1 cellular context compared by ENCODE assay signal in the genomic region with DNA sequence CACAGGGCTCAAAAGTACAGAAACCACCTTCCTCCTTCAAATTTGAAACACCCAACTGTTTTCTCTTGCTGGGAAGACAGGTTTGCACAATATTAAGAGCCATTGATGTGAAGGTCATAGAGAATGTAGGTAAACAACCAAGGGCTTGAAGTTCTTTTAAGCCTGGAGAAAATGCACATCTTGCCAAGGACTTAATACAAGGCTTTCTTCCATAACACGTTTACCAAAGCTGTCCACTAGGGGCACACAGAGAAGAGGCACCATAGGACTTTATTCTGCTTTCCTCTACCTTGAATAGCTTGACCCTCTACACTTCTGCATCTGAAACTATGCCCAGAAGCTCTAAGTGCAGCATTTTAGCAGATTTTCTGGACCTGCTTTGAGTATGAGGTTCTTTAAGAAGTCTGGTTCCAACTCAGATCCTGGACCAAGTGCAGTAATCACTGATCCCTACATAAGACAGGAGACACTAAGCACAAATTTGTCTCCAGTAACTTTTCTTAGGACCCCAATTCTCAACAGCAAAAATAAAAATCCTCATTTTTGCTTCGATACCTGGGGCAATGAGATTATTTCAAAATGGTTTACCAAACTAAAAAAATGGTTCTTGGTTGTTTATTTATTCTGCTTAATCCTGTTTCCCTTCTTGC.
TF ChIP-seq lines count a peak whose summit lies in the region.

No MANE protein-coding gene starts in this region.

TF ChIP-seq in GM23338, 12 proteins besides CTCF, POLR2A, EP300 and RAD21:
- TF ChIP-seq ZNF114 (CRISPR knock-in tag; IDR thresholded peaks at IDR 0.05) = no peak
- TF ChIP-seq, protein P1, sequence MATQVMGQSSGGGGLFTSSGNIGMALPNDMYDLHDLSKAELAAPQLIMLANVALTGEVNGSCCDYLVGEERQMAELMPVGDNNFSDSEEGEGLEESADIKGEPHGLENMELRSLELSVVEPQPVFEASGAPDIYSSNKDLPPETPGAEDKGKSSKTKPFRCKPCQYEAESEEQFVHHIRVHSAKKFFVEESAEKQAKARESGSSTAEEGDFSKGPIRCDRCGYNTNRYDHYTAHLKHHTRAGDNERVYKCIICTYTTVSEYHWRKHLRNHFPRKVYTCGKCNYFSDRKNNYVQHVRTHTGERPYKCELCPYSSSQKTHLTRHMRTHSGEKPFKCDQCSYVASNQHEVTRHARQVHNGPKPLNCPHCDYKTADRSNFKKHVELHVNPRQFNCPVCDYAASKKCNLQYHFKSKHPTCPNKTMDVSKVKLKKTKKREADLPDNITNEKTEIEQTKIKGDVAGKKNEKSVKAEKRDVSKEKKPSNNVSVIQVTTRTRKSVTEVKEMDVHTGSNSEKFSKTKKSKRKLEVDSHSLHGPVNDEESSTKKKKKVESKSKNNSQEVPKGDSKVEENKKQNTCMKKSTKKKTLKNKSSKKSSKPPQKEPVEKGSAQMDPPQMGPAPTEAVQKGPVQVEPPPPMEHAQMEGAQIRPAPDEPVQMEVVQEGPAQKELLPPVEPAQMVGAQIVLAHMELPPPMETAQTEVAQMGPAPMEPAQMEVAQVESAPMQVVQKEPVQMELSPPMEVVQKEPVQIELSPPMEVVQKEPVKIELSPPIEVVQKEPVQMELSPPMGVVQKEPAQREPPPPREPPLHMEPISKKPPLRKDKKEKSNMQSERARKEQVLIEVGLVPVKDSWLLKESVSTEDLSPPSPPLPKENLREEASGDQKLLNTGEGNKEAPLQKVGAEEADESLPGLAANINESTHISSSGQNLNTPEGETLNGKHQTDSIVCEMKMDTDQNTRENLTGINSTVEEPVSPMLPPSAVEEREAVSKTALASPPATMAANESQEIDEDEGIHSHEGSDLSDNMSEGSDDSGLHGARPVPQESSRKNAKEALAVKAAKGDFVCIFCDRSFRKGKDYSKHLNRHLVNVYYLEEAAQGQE (IDR thresholded peaks at IDR 0.05; ENCODE audit: unreplicated experiment) = no peak
- no peak for TF ChIP-seq CREB1 (CRISPR knock-in tag; IDR thresholded peaks at IDR 0.05; ENCODE audit: low read depth)
- no peak for TF ChIP-seq EZH2 (IDR thresholded peaks at IDR 0.05; ENCODE audit: low read depth, unreplicated experiment)
- no peak for TF ChIP-seq EZH2phosphoT487 (IDR thresholded peaks at IDR 0.05; ENCODE audit: unreplicated experiment)
- TF ChIP-seq, protein P2, sequence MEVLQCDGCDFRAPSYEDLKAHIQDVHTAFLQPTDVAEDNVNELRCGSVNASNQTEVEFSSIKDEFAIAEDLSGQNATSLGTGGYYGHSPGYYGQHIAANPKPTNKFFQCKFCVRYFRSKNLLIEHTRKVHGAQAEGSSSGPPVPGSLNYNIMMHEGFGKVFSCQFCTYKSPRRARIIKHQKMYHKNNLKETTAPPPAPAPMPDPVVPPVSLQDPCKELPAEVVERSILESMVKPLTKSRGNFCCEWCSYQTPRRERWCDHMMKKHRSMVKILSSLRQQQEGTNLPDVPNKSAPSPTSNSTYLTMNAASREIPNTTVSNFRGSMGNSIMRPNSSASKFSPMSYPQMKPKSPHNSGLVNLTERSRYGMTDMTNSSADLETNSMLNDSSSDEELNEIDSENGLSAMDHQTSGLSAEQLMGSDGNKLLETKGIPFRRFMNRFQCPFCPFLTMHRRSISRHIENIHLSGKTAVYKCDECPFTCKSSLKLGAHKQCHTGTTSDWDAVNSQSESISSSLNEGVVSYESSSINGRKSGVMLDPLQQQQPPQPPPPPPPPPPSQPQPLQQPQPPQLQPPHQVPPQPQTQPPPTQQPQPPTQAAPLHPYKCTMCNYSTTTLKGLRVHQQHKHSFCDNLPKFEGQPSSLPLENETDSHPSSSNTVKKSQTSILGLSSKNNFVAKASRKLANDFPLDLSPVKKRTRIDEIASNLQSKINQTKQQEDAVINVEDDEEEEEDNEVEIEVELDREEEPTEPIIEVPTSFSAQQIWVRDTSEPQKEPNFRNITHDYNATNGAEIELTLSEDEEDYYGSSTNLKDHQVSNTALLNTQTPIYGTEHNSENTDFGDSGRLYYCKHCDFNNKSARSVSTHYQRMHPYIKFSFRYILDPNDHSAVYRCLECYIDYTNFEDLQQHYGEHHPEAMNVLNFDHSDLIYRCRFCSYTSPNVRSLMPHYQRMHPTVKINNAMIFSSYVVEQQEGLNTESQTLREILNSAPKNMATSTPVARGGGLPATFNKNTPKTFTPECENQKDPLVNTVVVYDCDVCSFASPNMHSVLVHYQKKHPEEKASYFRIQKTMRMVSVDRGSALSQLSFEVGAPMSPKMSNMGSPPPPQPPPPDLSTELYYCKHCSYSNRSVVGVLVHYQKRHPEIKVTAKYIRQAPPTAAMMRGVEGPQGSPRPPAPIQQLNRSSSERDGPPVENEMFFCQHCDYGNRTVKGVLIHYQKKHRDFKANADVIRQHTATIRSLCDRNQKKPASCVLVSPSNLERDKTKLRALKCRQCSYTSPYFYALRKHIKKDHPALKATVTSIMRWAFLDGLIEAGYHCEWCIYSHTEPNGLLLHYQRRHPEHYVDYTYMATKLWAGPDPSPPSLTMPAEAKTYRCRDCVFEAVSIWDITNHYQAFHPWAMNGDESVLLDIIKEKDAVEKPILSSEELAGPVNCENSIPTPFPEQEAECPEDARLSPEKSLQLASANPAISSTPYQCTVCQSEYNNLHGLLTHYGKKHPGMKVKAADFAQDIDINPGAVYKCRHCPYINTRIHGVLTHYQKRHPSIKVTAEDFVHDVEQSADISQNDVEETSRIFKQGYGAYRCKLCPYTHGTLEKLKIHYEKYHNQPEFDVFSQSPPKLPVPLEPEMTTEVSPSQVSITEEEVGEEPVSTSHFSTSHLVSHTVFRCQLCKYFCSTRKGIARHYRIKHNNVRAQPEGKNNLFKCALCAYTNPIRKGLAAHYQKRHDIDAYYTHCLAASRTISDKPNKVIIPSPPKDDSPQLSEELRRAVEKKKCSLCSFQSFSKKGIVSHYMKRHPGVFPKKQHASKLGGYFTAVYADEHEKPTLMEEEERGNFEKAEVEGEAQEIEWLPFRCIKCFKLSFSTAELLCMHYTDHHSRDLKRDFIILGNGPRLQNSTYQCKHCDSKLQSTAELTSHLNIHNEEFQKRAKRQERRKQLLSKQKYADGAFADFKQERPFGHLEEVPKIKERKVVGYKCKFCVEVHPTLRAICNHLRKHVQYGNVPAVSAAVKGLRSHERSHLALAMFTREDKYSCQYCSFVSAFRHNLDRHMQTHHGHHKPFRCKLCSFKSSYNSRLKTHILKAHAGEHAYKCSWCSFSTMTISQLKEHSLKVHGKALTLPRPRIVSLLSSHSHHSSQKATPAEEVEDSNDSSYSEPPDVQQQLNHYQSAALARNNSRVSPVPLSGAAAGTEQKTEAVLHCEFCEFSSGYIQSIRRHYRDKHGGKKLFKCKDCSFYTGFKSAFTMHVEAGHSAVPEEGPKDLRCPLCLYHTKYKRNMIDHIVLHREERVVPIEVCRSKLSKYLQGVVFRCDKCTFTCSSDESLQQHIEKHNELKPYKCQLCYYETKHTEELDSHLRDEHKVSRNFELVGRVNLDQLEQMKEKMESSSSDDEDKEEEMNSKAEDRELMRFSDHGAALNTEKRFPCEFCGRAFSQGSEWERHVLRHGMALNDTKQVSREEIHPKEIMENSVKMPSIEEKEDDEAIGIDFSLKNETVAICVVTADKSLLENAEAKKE (CRISPR knock-in tag; IDR thresholded peaks at IDR 0.05) = no peak
- TF ChIP-seq JUNB (IDR thresholded peaks at IDR 0.05; ENCODE audit: unreplicated experiment) = no peak
- TF ChIP-seq NANOG (IDR thresholded peaks at IDR 0.05; ENCODE audit: borderline replicate concordance) = no peak
- TF ChIP-seq STAT1 (IDR thresholded peaks at IDR 0.05; ENCODE audit: unreplicated experiment) = no peak
- TF ChIP-seq ZNF331 (CRISPR knock-in tag; IDR thresholded peaks at IDR 0.05; ENCODE audit: low read depth) = no peak
- TF ChIP-seq, protein P3, sequence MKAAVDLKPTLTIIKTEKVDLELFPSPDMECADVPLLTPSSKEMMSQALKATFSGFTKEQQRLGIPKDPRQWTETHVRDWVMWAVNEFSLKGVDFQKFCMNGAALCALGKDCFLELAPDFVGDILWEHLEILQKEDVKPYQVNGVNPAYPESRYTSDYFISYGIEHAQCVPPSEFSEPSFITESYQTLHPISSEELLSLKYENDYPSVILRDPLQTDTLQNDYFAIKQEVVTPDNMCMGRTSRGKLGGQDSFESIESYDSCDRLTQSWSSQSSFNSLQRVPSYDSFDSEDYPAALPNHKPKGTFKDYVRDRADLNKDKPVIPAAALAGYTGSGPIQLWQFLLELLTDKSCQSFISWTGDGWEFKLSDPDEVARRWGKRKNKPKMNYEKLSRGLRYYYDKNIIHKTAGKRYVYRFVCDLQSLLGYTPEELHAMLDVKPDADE (IDR thresholded peaks at IDR 0.05) = no peak
